1 cellular context compared by ENCODE assay signal in genomic region chr7:2824678-2825461, GRCh38.
TF ChIP-seq lines count a peak whose summit lies in the region.

No MANE protein-coding gene starts in this region.

TF ChIP-seq in WTC11, 78 proteins besides CTCF, POLR2A, EP300 and RAD21 (continued from another document and continues in another):
- no peak for TF ChIP-seq AR (CRISPR knock-in tag; IDR thresholded peaks at IDR 0.05)
- TF ChIP-seq NFE2L1 (CRISPR knock-in tag; IDR thresholded peaks at IDR 0.05) = no peak
- TF ChIP-seq CBFB (CRISPR knock-in tag; IDR thresholded peaks at IDR 0.05; ENCODE audit: low read depth) = no peak
- TF ChIP-seq MXD4 (CRISPR knock-in tag; IDR thresholded peaks at IDR 0.05; ENCODE audit: borderline replicate concordance) = no peak
- TF ChIP-seq FOXK1 (CRISPR knock-in tag; IDR thresholded peaks at IDR 0.05) = no peak; the same call in 1 of the 2 replicates
- TF ChIP-seq ZBTB21 (CRISPR knock-in tag; IDR thresholded peaks at IDR 0.05; ENCODE audit: borderline replicate concordance) = no peak
- no peak for TF ChIP-seq ATF1 (CRISPR knock-in tag; IDR thresholded peaks at IDR 0.05)
- TF ChIP-seq ERG (CRISPR knock-in tag; IDR thresholded peaks at IDR 0.05) = no peak
- TF ChIP-seq MLX (CRISPR knock-in tag; IDR thresholded peaks at IDR 0.05) = no peak
- TF ChIP-seq NFYB (CRISPR knock-in tag; conservative IDR thresholded peaks at IDR 0.05; ENCODE audit: low read depth) = no peak
- no peak for TF ChIP-seq NR2C2 (CRISPR knock-in tag; IDR thresholded peaks at IDR 0.05)
- peak; percentile 52; the same call in 1 of the 2 replicates for TF ChIP-seq ZNF219 (CRISPR knock-in tag; IDR thresholded peaks at IDR 0.05; ENCODE audit: borderline replicate concordance)
- TF ChIP-seq GABPB1 (CRISPR knock-in tag; IDR thresholded peaks at IDR 0.05) = no peak
- no peak for TF ChIP-seq PRDM15 (CRISPR knock-in tag; IDR thresholded peaks at IDR 0.05)
- no peak for TF ChIP-seq RELA (CRISPR knock-in tag; IDR thresholded peaks at IDR 0.05; ENCODE audit: borderline replicate concordance)
- TF ChIP-seq ELF4 (CRISPR knock-in tag; IDR thresholded peaks at IDR 0.05; ENCODE audit: low read depth) = no peak
- peak; percentile 81 for TF ChIP-seq USF2 (CRISPR knock-in tag; IDR thresholded peaks at IDR 0.05)
- no peak for TF ChIP-seq PRRX2 (CRISPR knock-in tag; IDR thresholded peaks at IDR 0.05)
- TF ChIP-seq ZNF425 (CRISPR knock-in tag; conservative IDR thresholded peaks at IDR 0.05) = no peak
- TF ChIP-seq ZNF423 (CRISPR knock-in tag; IDR thresholded peaks at IDR 0.05) = peak; percentile 68
- TF ChIP-seq ZBTB43 (CRISPR knock-in tag; IDR thresholded peaks at IDR 0.05) = no peak
- no peak for TF ChIP-seq RORB (CRISPR knock-in tag; IDR thresholded peaks at IDR 0.05)
- no peak for TF ChIP-seq EMX1 (CRISPR knock-in tag; IDR thresholded peaks at IDR 0.05)
- no peak for TF ChIP-seq SMAD4 (CRISPR knock-in tag; IDR thresholded peaks at IDR 0.05)
- TF ChIP-seq ATF2 (CRISPR knock-in tag; IDR thresholded peaks at IDR 0.05; ENCODE audit: borderline replicate concordance, low read depth) = no peak
- peak; percentile 48; the same call in 1 of the 2 replicates for TF ChIP-seq SP1 (CRISPR knock-in tag; conservative IDR thresholded peaks at IDR 0.05)
- no peak for TF ChIP-seq ZNF671 (CRISPR knock-in tag; IDR thresholded peaks at IDR 0.05)
- TF ChIP-seq ZNF512 (CRISPR knock-in tag; IDR thresholded peaks at IDR 0.05; ENCODE audit: borderline replicate concordance) = no peak
- no peak for TF ChIP-seq ZMAT4 (CRISPR knock-in tag; IDR thresholded peaks at IDR 0.05)
- no peak for TF ChIP-seq GRHL2 (CRISPR knock-in tag; IDR thresholded peaks at IDR 0.05; ENCODE audit: insufficient replicate concordance, severe bottlenecking)
- no peak for TF ChIP-seq ZNF121 (CRISPR knock-in tag; IDR thresholded peaks at IDR 0.05)
- TF ChIP-seq CREB1 (CRISPR knock-in tag; IDR thresholded peaks at IDR 0.05) = no peak
- no peak for TF ChIP-seq SOX15 (CRISPR knock-in tag; IDR thresholded peaks at IDR 0.05)
- no peak for TF ChIP-seq NFATC4 (CRISPR knock-in tag; IDR thresholded peaks at IDR 0.05)
- no peak for TF ChIP-seq ZNF317 (CRISPR knock-in tag; IDR thresholded peaks at IDR 0.05; ENCODE audit: borderline replicate concordance, low read depth)
- no peak for TF ChIP-seq TCF7 (CRISPR knock-in tag; IDR thresholded peaks at IDR 0.05; ENCODE audit: low read depth)
- TF ChIP-seq TEAD1 (CRISPR knock-in tag; IDR thresholded peaks at IDR 0.05) = no peak; the same call in 1 of the 2 replicates
- no peak for TF ChIP-seq ZNF532 (CRISPR knock-in tag; IDR thresholded peaks at IDR 0.05; ENCODE audit: borderline replicate concordance)
- no peak for TF ChIP-seq ZNF138 (CRISPR knock-in tag; conservative IDR thresholded peaks at IDR 0.05)
- no peak for TF ChIP-seq ESRRA (CRISPR knock-in tag; IDR thresholded peaks at IDR 0.05; ENCODE audit: borderline replicate concordance)
- TF ChIP-seq CREM (CRISPR knock-in tag; IDR thresholded peaks at IDR 0.05) = no peak
- TF ChIP-seq NR3C1 (CRISPR knock-in tag; conservative IDR thresholded peaks at IDR 0.05; ENCODE audit: low read depth) = no peak
